1 cellular context compared by ENCODE assay signal in genomic region chr19:39480337-39481228, GRCh38.
TF ChIP-seq lines count a peak whose summit lies in the region.

Gene TIMM50, plus strand, starts transcription at chr19:39480838. Its CDS starts 16 bp downstream, at chr19:39480854.

TF ChIP-seq in HepG2, 621 proteins besides CTCF, POLR2A, EP300 and RAD21 (continued from another document and continues in another):
- TF ChIP-seq PRDM10 (CRISPR knock-in tag; IDR thresholded peaks at IDR 0.05; ENCODE audit: low read depth) (no peak), ZGPAT (CRISPR knock-in tag; IDR thresholded peaks at IDR 0.05) (peak; percentile 95), KMT2A (CRISPR knock-in tag; IDR thresholded peaks at IDR 0.05) (peak; percentile 90), JUND (CRISPR knock-in tag; IDR thresholded peaks at IDR 0.05) (peak; percentile 26; the same call in 1 of the 2 replicates), MXD3 (CRISPR knock-in tag; IDR thresholded peaks at IDR 0.05) (peak; percentile 71; the same call in 1 of the 2 replicates), HNRNPL (IDR thresholded peaks at IDR 0.05; ENCODE audit: low read depth, low read length) (no peak), CEBPG (CRISPR knock-in tag; IDR thresholded peaks at IDR 0.05) (peak; percentile 62), KDM4B (CRISPR knock-in tag; IDR thresholded peaks at IDR 0.05) (peak; percentile 22; the same call in 1 of the 2 replicates), ZNF296 (CRISPR knock-in tag; conservative IDR thresholded peaks at IDR 0.05) (no peak), EHMT2 (IDR thresholded peaks at IDR 0.05; ENCODE audit: borderline replicate concordance, low read depth, low read length) (no peak), ATF7-NPFF (CRISPR knock-in tag; IDR thresholded peaks at IDR 0.05; ENCODE audit: low read depth) (peak; percentile 64; the same call in 1 of the 2 replicates), SIX1 (CRISPR knock-in tag; IDR thresholded peaks at IDR 0.05; ENCODE audit: borderline replicate concordance) (no peak), DMAP1 (CRISPR knock-in tag; IDR thresholded peaks at IDR 0.05) (peak; percentile 95), RBAK (CRISPR knock-in tag; IDR thresholded peaks at IDR 0.05) (no peak), HDAC1 (CRISPR knock-in tag; IDR thresholded peaks at IDR 0.05) (peak; percentile 91; the same call in 1 of the 2 replicates), POGZ (CRISPR knock-in tag; IDR thresholded peaks at IDR 0.05) (peak; percentile 81), TBL1XR1 (IDR thresholded peaks at IDR 0.05; ENCODE audit: borderline replicate concordance, low read length, partially characterized antibody) (no peak), HMG20A (CRISPR knock-in tag; IDR thresholded peaks at IDR 0.05; ENCODE audit: borderline replicate concordance) (no peak), MAZ (IDR thresholded peaks at IDR 0.05; ENCODE audit: borderline replicate concordance, low read depth, low read length) (peak; percentile 70; the same call in 1 of the 2 replicates), MAZ (CRISPR knock-in tag; IDR thresholded peaks at IDR 0.05; ENCODE audit: low read depth) (peak; percentile 91), STAG1 (CRISPR knock-in tag; IDR thresholded peaks at IDR 0.05) (no peak), ZNF549 (CRISPR knock-in tag; IDR thresholded peaks at IDR 0.05) (no peak), AGO2 (optimal IDR thresholded peaks at IDR 0.05; ENCODE audit: low read depth, low read length) (no peak), FOXC1 (CRISPR knock-in tag; IDR thresholded peaks at IDR 0.05; ENCODE audit: borderline replicate concordance) (peak; percentile 32; the same call in 1 of the 2 replicates), TEAD2 (CRISPR knock-in tag; IDR thresholded peaks at IDR 0.05) (no peak), ARID3A (IDR thresholded peaks at IDR 0.05; ENCODE audit: low read depth, low read length) (peak; percentile 18; the same call in 1 of the 2 replicates), ZNF251 (CRISPR knock-in tag; IDR thresholded peaks at IDR 0.05) (no peak), ETV6 (CRISPR knock-in tag; conservative IDR thresholded peaks at IDR 0.05) (no peak), IKZF4 (CRISPR knock-in tag; IDR thresholded peaks at IDR 0.05; ENCODE audit: borderline replicate concordance, low read depth, not compliant biosample characterization) (no peak), CBX5 (CRISPR knock-in tag; IDR thresholded peaks at IDR 0.05; ENCODE audit: borderline replicate concordance) (peak; percentile 41; the same call in 1 of the 2 replicates), PCBP1 (IDR thresholded peaks at IDR 0.05; ENCODE audit: borderline replicate concordance, low read depth, low read length) (0 out of 2 replicates have a peak, but pooled peaks have one; percentile 53), CSRNP1 (CRISPR knock-in tag; IDR thresholded peaks at IDR 0.05) (peak; percentile 86)
- TF ChIP-seq, protein P1, sequence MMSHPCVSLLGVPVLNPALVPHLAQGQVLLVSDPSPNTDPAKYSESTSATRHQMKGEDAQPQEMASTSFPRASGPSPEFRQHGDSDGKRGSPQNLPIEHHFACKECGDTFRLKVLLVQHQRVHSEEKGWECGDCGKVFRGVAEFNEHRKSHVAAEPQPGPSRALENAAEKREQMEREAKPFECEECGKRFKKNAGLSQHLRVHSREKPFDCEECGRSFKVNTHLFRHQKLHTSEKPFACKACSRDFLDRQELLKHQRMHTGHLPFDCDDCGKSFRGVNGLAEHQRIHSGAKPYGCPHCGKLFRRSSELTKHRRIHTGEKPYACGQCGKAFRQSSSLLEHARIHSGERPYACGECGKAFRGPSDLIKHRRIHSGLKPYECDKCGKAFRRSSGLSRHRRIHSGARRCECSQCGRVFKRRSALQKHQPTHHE (CRISPR knock-in tag; IDR thresholded peaks at IDR 0.05; ENCODE audit: borderline replicate concordance): no peak; the same call in 1 of the 2 replicates
- TF ChIP-seq, protein P2, sequence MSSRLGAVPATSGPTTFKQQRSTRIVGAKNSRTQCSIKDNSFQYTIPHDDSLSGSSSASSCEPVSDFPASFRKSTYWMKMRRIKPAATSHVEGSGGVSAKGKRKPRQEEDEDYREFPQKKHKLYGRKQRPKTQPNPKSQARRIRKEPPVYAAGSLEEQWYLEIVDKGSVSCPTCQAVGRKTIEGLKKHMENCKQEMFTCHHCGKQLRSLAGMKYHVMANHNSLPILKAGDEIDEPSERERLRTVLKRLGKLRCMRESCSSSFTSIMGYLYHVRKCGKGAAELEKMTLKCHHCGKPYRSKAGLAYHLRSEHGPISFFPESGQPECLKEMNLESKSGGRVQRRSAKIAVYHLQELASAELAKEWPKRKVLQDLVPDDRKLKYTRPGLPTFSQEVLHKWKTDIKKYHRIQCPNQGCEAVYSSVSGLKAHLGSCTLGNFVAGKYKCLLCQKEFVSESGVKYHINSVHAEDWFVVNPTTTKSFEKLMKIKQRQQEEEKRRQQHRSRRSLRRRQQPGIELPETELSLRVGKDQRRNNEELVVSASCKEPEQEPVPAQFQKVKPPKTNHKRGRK (CRISPR knock-in tag; IDR thresholded peaks at IDR 0.05): no peak
- TF ChIP-seq, protein P3, sequence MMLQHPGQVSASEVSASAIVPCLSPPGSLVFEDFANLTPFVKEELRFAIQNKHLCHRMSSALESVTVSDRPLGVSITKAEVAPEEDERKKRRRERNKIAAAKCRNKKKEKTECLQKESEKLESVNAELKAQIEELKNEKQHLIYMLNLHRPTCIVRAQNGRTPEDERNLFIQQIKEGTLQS (CRISPR knock-in tag; IDR thresholded peaks at IDR 0.05): peak; percentile 68
- TF ChIP-seq, protein P4, sequence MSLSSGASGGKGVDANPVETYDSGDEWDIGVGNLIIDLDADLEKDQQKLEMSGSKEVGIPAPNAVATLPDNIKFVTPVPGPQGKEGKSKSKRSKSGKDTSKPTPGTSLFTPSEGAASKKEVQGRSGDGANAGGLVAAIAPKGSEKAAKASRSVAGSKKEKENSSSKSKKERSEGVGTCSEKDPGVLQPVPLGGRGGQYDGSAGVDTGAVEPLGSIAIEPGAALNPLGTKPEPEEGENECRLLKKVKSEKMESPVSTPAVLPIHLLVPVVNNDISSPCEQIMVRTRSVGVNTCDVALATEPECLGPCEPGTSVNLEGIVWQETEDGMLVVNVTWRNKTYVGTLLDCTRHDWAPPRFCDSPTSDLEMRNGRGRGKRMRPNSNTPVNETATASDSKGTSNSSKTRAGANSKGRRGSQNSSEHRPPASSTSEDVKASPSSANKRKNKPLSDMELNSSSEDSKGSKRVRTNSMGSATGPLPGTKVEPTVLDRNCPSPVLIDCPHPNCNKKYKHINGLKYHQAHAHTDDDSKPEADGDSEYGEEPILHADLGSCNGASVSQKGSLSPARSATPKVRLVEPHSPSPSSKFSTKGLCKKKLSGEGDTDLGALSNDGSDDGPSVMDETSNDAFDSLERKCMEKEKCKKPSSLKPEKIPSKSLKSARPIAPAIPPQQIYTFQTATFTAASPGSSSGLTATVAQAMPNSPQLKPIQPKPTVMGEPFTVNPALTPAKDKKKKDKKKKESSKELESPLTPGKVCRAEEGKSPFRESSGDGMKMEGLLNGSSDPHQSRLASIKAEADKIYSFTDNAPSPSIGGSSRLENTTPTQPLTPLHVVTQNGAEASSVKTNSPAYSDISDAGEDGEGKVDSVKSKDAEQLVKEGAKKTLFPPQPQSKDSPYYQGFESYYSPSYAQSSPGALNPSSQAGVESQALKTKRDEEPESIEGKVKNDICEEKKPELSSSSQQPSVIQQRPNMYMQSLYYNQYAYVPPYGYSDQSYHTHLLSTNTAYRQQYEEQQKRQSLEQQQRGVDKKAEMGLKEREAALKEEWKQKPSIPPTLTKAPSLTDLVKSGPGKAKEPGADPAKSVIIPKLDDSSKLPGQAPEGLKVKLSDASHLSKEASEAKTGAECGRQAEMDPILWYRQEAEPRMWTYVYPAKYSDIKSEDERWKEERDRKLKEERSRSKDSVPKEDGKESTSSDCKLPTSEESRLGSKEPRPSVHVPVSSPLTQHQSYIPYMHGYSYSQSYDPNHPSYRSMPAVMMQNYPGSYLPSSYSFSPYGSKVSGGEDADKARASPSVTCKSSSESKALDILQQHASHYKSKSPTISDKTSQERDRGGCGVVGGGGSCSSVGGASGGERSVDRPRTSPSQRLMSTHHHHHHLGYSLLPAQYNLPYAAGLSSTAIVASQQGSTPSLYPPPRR (CRISPR knock-in tag; IDR thresholded peaks at IDR 0.05; ENCODE audit: borderline replicate concordance): peak; percentile 29; the same call in 1 of the 2 replicates
- TF ChIP-seq, protein P5, sequence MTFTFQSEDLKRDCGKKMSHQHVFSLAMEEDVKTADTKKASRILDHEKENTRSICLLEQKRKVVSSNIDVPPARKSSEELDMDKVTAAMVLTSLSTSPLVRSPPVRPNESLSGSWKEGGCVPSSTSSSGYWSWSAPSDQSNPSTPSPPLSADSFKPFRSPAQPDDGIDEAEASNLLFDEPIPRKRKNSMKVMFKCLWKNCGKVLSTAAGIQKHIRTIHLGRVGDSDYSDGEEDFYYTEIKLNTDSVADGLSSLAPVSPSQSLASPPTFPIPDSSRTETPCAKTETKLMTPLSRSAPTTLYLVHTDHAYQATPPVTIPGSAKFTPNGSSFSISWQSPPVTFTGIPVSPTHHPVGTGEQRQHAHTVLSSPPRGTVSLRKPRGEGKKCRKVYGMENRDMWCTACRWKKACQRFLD (CRISPR knock-in tag; IDR thresholded peaks at IDR 0.05; ENCODE audit: borderline replicate concordance): peak; percentile 87; the same call in 1 of the 2 replicates
